8 cellular contexts compared by ENCODE assay signal in genomic region chr2:29014811-29015414, GRCh38. TPM values are rescaled to one million over a fixed set of nuclear protein-coding genes. Genes with fewer than 3 reads are reported as not detected.
DNase-seq lines count a peak whose midpoint lies in the region; ATAC-seq and TF ChIP-seq lines count a peak whose summit lies in the region.

No MANE protein-coding gene starts in this region.

- no peaks in the 10 kb centered on the region for H3K9me3 Mint-ChIP-seq in activated B cell treated with CpG ODN at 0.5 μM for 24 hours
- H3K9me3 Mint-ChIP-seq in central memory CD8-positive, alpha-beta T cell, result no peaks in the 10 kb centered on the region

- peak; percentile 45 for ATAC-seq in activated B cell treated with CpG ODN at 0.5 μM for 24 hours (ENCODE audit: low read depth)
- peak; percentile 57 for ATAC-seq in central memory CD8-positive, alpha-beta T cell (replicated peaks; ENCODE audit: extremely low read depth, poor library complexity, severe bottlenecking)
- peak; percentile 11 for ATAC-seq in sciatic nerve
- ATAC-seq in HG03095 (IDR thresholded peaks at IDR 0.05; ENCODE audit: unreplicated experiment), result no peak

- CTCF ChIA-PET in activated B cell treated with CpG ODN at 0.5 μM for 24 hours (lab: Charles Lee), result no interaction called here

- H3K27ac Mint-ChIP-seq in activated B cell treated with CpG ODN at 0.5 μM for 24 hours, result peak overlapping the region; percentile 54
- H3K27ac Mint-ChIP-seq in central memory CD8-positive, alpha-beta T cell (ENCODE audit: low read depth), result peak overlapping the region; percentile 100

- no peak for TF ChIP-seq CTCF in activated B cell treated with CpG ODN at 0.5 μM for 24 hours (IDR thresholded peaks at IDR 0.05)

- DNase-seq in activated gamma-delta T cell treated with Interleukin-2 at 50 U/mL for 16 hours, result peak; percentile 77
- no peak for DNase-seq in activated gamma-delta T cell (lab: John Stamatoyannopoulos, UW)
- no peak for DNase-seq in activated B cell treated with CpG ODN at 0.5 μM for 24 hours
- peak; percentile 58 to 79 for DNase-seq in central memory CD8-positive, alpha-beta T cell (ENCODE audit: low spot score in 2 of 2)
- no peak for DNase-seq in sciatic nerve (ENCODE audit: low spot score)
- DNase-seq in NCI-H69 (lab: John Stamatoyannopoulos, UW), result no peak
- DNase-seq in DMS53 treated with DMSO at 0.1 percent for 48 hours (lab: John Stamatoyannopoulos, UW; ENCODE audit: unreplicated experiment), result no peak

- H3K4me1 Mint-ChIP-seq in activated B cell treated with CpG ODN at 0.5 μM for 24 hours, result peaks cover 49% of the 10 kb centered on the region
- peaks cover 84% of the 10 kb centered on the region for H3K4me1 Mint-ChIP-seq in central memory CD8-positive, alpha-beta T cell

- H3K4me3 Mint-ChIP-seq in activated B cell treated with CpG ODN at 0.5 μM for 24 hours, result peak overlapping the region; percentile 11
- H3K4me3 Mint-ChIP-seq in central memory CD8-positive, alpha-beta T cell, result peak overlapping the region; percentile 88

- no peaks in the 10 kb centered on the region for H3K36me3 Mint-ChIP-seq in activated B cell treated with CpG ODN at 0.5 μM for 24 hours (ENCODE audit: low read depth)
- peaks cover 29% of the 10 kb centered on the region for H3K36me3 Mint-ChIP-seq in central memory CD8-positive, alpha-beta T cell (ENCODE audit: insufficient read depth)

- intact Hi-C loops in activated B cell treated with CpG ODN at 0.5 μM for 24 hours (cut with micrococcal nuclease), result no loop called here
- intact Hi-C loops in sciatic nerve (cut with DNase I), result no loop called here

- peaks cover 4% of the 10 kb centered on the region for H3K27me3 Mint-ChIP-seq in activated B cell treated with CpG ODN at 0.5 μM for 24 hours
- no peaks in the 10 kb centered on the region for H3K27me3 Mint-ChIP-seq in central memory CD8-positive, alpha-beta T cell

- POLR2A ChIA-PET in activated B cell treated with CpG ODN at 0.5 μM for 24 hours (lab: Charles Lee), result no interaction called here

RNA-seq across cellular contexts. Expression of gene TOGARAM2, which starts 33.8 kb away (rescaled TPM):
- total RNA-seq in activated B cell treated with CpG ODN at 0.5 μM for 24 hours, result 0.22 TPM in 1 of 2 replicates, not detected in the other
- 5.3 TPM for total RNA-seq in sciatic nerve

RNA-seq across cellular contexts. Expression of gene PCARE, which starts 59.4 kb away (rescaled TPM):
- not detected in 2 replicates for total RNA-seq in activated B cell treated with CpG ODN at 0.5 μM for 24 hours
- total RNA-seq in sciatic nerve, result 0.53 TPM

Comparison
In these comparisons a context has a peak if more than half of its experiments do, and no peak if none do; other contexts are left out.
1. DNase-seq: peak in activated gamma-delta T cell treated with Interleukin-2 at 50 U/mL for 16 hours (single experiment) and central memory CD8-positive, alpha-beta T cell (2 of 2); none in activated gamma-delta T cell (single experiment), activated B cell treated with CpG ODN at 0.5 μM for 24 hours (single experiment), sciatic nerve (single experiment), NCI-H69 (single experiment) and DMS53 treated with DMSO at 0.1 percent for 48 hours (single experiment).